ENCODE assay signal across 22 cellular contexts in genomic region chr12:14901228-14901562, GRCh38. TPM values are rescaled to one million over a fixed set of nuclear protein-coding genes. Genes with fewer than 3 reads are reported as not detected.
DNase-seq lines count a peak whose midpoint lies in the region; ATAC-seq and TF ChIP-seq lines count a peak whose summit lies in the region.
"Had no signal": no experiment of that assay in that cellular context is flagged by ENCODE, and none has a peak within 500 bp of the region (broad histone marks: within the 10 kb centered on the region; RNA-seq: fewer than 3 reads in every experiment).

No MANE protein-coding gene starts in this region.

- H3K9me3 ChIP-seq in right cardiac atrium (ENCODE audit: control insufficient read depth, low read length) (no peaks in the 10 kb centered on the region), testis (no peaks in the 10 kb centered on the region)
- H3K9me3 ChIP-seq: Peyer's patch had no signal

- H3K9me3 Mint-ChIP-seq in WTC11 (no peaks in the 10 kb centered on the region), endothelial cell (ENCODE audit: unreplicated experiment) (no peaks in the 10 kb centered on the region)
- no peaks in the 10 kb centered on the region for H3K9me3 Mint-ChIP-seq in effector memory CD8-positive, alpha-beta T cell
- H3K9me3 Mint-ChIP-seq: activated naive CD4-positive, alpha-beta T cell treated with anti-CD3 and anti-CD28 coated beads for 36 hours; CD4-positive, alpha-beta T cell; stimulated activated naive CD8-positive, alpha-beta T cell treated with anti-CD3 and anti-CD28 coated beads, Interleukin-15, Interleukin-2, amounts not matched to agents 100 ng/mL and 50 ng/mL, for 24 hours had no signal

- H3K27ac Mint-ChIP-seq in WTC11 = no peak overlapping the region
- H3K27ac Mint-ChIP-seq in effector memory CD8-positive, alpha-beta T cell = no peak overlapping the region
- no peak overlapping the region for H3K27ac Mint-ChIP-seq in endothelial cell (ENCODE audit: unreplicated experiment)
- H3K27ac Mint-ChIP-seq: activated naive CD4-positive, alpha-beta T cell treated with anti-CD3 and anti-CD28 coated beads for 36 hours; CD4-positive, alpha-beta T cell; stimulated activated naive CD8-positive, alpha-beta T cell treated with anti-CD3 and anti-CD28 coated beads, Interleukin-15, Interleukin-2, amounts not matched to agents 100 ng/mL and 50 ng/mL, for 24 hours had no signal

- TF ChIP-seq CTCF in WTC11 (IDR thresholded peaks at IDR 0.05) (no peak), testis (IDR thresholded peaks at IDR 0.05) (no peak), endothelial cell (IDR thresholded peaks at IDR 0.05; ENCODE audit: unreplicated experiment) (no peak)

- no peaks in the 10 kb centered on the region for H3K27me3 ChIP-seq in right cardiac atrium (ENCODE audit: control insufficient read depth, insufficient read depth)
- no peaks in the 10 kb centered on the region for H3K27me3 ChIP-seq in testis
- H3K27me3 ChIP-seq: Peyer's patch had no signal

- peaks cover 6% of the 10 kb centered on the region; the same call in 1 of the 2 replicates for H3K4me1 Mint-ChIP-seq in WTC11
- H3K4me1 Mint-ChIP-seq in effector memory CD8-positive, alpha-beta T cell (ENCODE audit: low read depth in 2 of 2) = peaks cover 1 to 3% of the 10 kb centered on the region in 2 donors
- peaks cover 10% of the 10 kb centered on the region for H3K4me1 Mint-ChIP-seq in endothelial cell (ENCODE audit: unreplicated experiment)

- H3K4me3 ChIP-seq in right cardiac atrium (ENCODE audit: low read length) (no peak overlapping the region), testis (no peak overlapping the region)
- H3K4me3 ChIP-seq: GM12878, K562, Peyer's patch had no signal

- no peaks in the 10 kb centered on the region for H3K36me3 Mint-ChIP-seq in WTC11
- H3K36me3 Mint-ChIP-seq in effector memory CD8-positive, alpha-beta T cell (ENCODE audit: insufficient read depth) = no peaks in the 10 kb centered on the region
- H3K36me3 Mint-ChIP-seq in endothelial cell (ENCODE audit: low read depth, unreplicated experiment) = no peaks in the 10 kb centered on the region

- CTCF ChIA-PET in WTC11 (lab: Charles Lee) = interaction anchor here (0.8 to 1.5 kb wide), 7 partner anchors 9 to 177 kb away, joined by 3 to 6 read pairs (median 4); no protein-coding TSS in a partner anchor

- ATAC-seq in WTC11 (peak; percentile 78), right cardiac atrium (peak in 1 of 2 donors; percentile 77)
- no peak for ATAC-seq in effector memory CD8-positive, alpha-beta T cell (replicated peaks)
- ATAC-seq: GM12878, K562 had no signal

- H3K36me3 ChIP-seq in testis (ENCODE audit: low read depth, missing control alignments) = no peaks in the 10 kb centered on the region
- H3K36me3 ChIP-seq: Peyer's patch had no signal

- intact Hi-C loops in right cardiac atrium (cut with DNase I) (no loop called here), testis (cut with DNase I; ENCODE audit: low total_unique reads) (no loop called here)

- peak; percentile 13 for DNase-seq in DMS53 (lab: John Stamatoyannopoulos, UW)
- no peak for DNase-seq in DMS53 treated with DMSO at 0.1 percent for 48 hours (lab: John Stamatoyannopoulos, UW; ENCODE audit: unreplicated experiment)
- no peak for DNase-seq in WTC11 (ENCODE audit: low spot score)
- peak in 2 of 3 donors; percentile 67 to 71 for DNase-seq in right cardiac atrium
- DNase-seq in testis = peak; percentile 33
- DNase-seq in effector memory CD8-positive, alpha-beta T cell = no peak
- DNase-seq in endothelial cell (ENCODE audit: low spot score) = no peak
- no peak for DNase-seq in superior temporal gyrus (ENCODE audit: extremely low spot score)
- DNase-seq: activated CD4-positive, CD25-positive, alpha-beta regulatory T cell; activated CD8-positive, alpha-beta memory T cell treated with anti-CD3 and anti-CD28 coated beads, Interleukin-2, amount 50 U/mL, for 48 hours; activated naive CD4-positive, alpha-beta T cell treated with anti-CD3 and anti-CD28 coated beads for 36 hours; CD4-positive, alpha-beta T cell; effector CD4-positive, alpha-beta T cell; NCI-H1417; nucleus accumbens; Peyer's patch; T-helper 1 cell had no signal

- POLR2A ChIA-PET in WTC11 (lab: Charles Lee) = no interaction called here

- no peak overlapping the region for H3K27ac ChIP-seq in right cardiac atrium (ENCODE audit: low read length)
- H3K27ac ChIP-seq in testis = peak overlapping the region in 1 of 2 donors; percentile 9
- H3K27ac ChIP-seq: Peyer's patch had no signal

- H3K27me3 Mint-ChIP-seq in WTC11 (ENCODE audit: low read depth) (no peaks in the 10 kb centered on the region), endothelial cell (ENCODE audit: unreplicated experiment) (no peaks in the 10 kb centered on the region)
- H3K27me3 Mint-ChIP-seq in effector memory CD8-positive, alpha-beta T cell = no peaks in the 10 kb centered on the region
- H3K27me3 Mint-ChIP-seq: CD4-positive, alpha-beta T cell; stimulated activated naive CD8-positive, alpha-beta T cell treated with anti-CD3 and anti-CD28 coated beads, Interleukin-15, Interleukin-2, amounts not matched to agents 100 ng/mL and 50 ng/mL, for 24 hours had no signal

- peaks cover 18% of the 10 kb centered on the region for H3K4me1 ChIP-seq in right cardiac atrium (ENCODE audit: control insufficient read depth, insufficient read depth, low read length)
- H3K4me1 ChIP-seq in testis = peaks cover 15% of the 10 kb centered on the region
- H3K4me1 ChIP-seq: Peyer's patch had no signal

- TF ChIP-seq POLR2A in testis (IDR thresholded peaks at IDR 0.05) = no peak

- H3K4me3 Mint-ChIP-seq in WTC11 (no peak overlapping the region), endothelial cell (ENCODE audit: unreplicated experiment) (no peak overlapping the region)
- H3K4me3 Mint-ChIP-seq in effector memory CD8-positive, alpha-beta T cell = no peak overlapping the region
- H3K4me3 Mint-ChIP-seq: activated naive CD4-positive, alpha-beta T cell treated with anti-CD3 and anti-CD28 coated beads for 36 hours; CD4-positive, alpha-beta T cell; stimulated activated naive CD8-positive, alpha-beta T cell treated with anti-CD3 and anti-CD28 coated beads, Interleukin-15, Interleukin-2, amounts not matched to agents 100 ng/mL and 50 ng/mL, for 24 hours had no signal

- WGBS in right cardiac atrium = 63% methylated on average over 1 of the region's 1 CpG
- 54 to 62% methylated on average over 1 of the region's 1 CpG for WGBS in testis, 2 donors

TF ChIP-seq in WTC11, 78 proteins besides CTCF, POLR2A, EP300 and RAD21 (continues in another document):
- no peak for TF ChIP-seq PRRX2 (CRISPR knock-in tag; IDR thresholded peaks at IDR 0.05)
- TF ChIP-seq ERG (CRISPR knock-in tag; IDR thresholded peaks at IDR 0.05) = no peak
- TF ChIP-seq GRHL2 (CRISPR knock-in tag; IDR thresholded peaks at IDR 0.05; ENCODE audit: insufficient replicate concordance, severe bottlenecking) = no peak
- no peak for TF ChIP-seq SP1 (CRISPR knock-in tag; conservative IDR thresholded peaks at IDR 0.05)
- TF ChIP-seq NR3C1 (CRISPR knock-in tag; conservative IDR thresholded peaks at IDR 0.05; ENCODE audit: low read depth) = no peak

RNA-seq across cellular contexts. Expression of gene MGP, which starts 15.5 kb away (rescaled TPM):
- 0.32 to 0.96 TPM (median 0.66 TPM) in 3 replicates for total RNA-seq in WTC11 (2021)
- total RNA-seq in right cardiac atrium = 1,000 to 10,000 TPM in 3 of 4 donors, 100 to 1,000 TPM in 1; 660 to 1,578 (median 1,064) TPM
- 841 TPM for polyA plus RNA-seq in right cardiac atrium
- 10 to 100 TPM; 56.7 to 76.8 TPM for total RNA-seq in testis
- 656 TPM for polyA plus RNA-seq in testis (ENCODE audit: insufficient read depth, low read depth, low replicate concordance)
- 0.26 TPM for total RNA-seq in endothelial cell (ENCODE audit: unreplicated experiment)
- total RNA-seq: activated naive CD4-positive, alpha-beta T cell treated with anti-CD3 and anti-CD28 coated beads for 36 hours; NCI-H460 had no signal
- polyA plus RNA-seq: K562 had no signal

RNA-seq across cellular contexts. Expression of gene ERP27, which starts 37.1 kb away (rescaled TPM):
- 0.09 to 0.14 TPM in 2 of 3 replicates, not detected in the other for total RNA-seq in WTC11 (2021)
- total RNA-seq in right cardiac atrium = under 1 TPM; 0.17 to 0.49 (median 0.37) TPM
- 0.32 TPM for polyA plus RNA-seq in right cardiac atrium
- under 1 TPM; 0.12 to 0.39 TPM for total RNA-seq in testis
- 0.34 TPM for polyA plus RNA-seq in testis (ENCODE audit: insufficient read depth, low read depth, low replicate concordance)
- total RNA-seq in endothelial cell (ENCODE audit: unreplicated experiment) = 0.46 TPM
- total RNA-seq: frontal cortex, NCI-H460 had no signal
- polyA plus RNA-seq: K562 had no signal

RNA-seq across cellular contexts. Expression of gene ART4, which starts 57.9 kb away (rescaled TPM):
- not detected in 3 replicates for total RNA-seq in WTC11 (2021)
- total RNA-seq in right cardiac atrium = 10 to 100 TPM in 2 of 4 donors, 1 to 10 TPM in 2; 9.2 to 13.2 (median 10.2) TPM
- 6.8 TPM for polyA plus RNA-seq in right cardiac atrium
- total RNA-seq in testis = 1 to 10 TPM in 1 of 2 donors, under 1 TPM in 1; 0.16 to 1.4 TPM
- polyA plus RNA-seq in testis (ENCODE audit: insufficient read depth, low read depth, low replicate concordance) = 0.57 TPM
- total RNA-seq in endothelial cell (ENCODE audit: unreplicated experiment) = 3.5 TPM
- total RNA-seq: activated naive CD4-positive, alpha-beta T cell treated with anti-CD3 and anti-CD28 coated beads for 36 hours; CD4-positive, alpha-beta T cell; frontal cortex; GM12878; NCI-H460 had no signal
- polyA plus RNA-seq: K562 had no signal

Comparison
In these comparisons a context has a peak if more than half of its experiments do, and no peak if none do; other contexts are left out.
1. DNase-seq: peak in DMS53 (single experiment), right cardiac atrium (2 of 3) and testis (single experiment); none in DMS53 treated with DMSO at 0.1 percent for 48 hours (single experiment), WTC11 (single experiment), effector memory CD8-positive, alpha-beta T cell (0 of 3), endothelial cell (single experiment) and superior temporal gyrus (single experiment).
2. RNA of gene MGP, which starts 15.5 kb away (total RNA-seq): 660 to 1,578 TPM in right cardiac atrium and 56.7 to 76.8 TPM in testis; 0.32 to 0.96 TPM in WTC11 and 0.26 TPM in endothelial cell (single experiment); every median in the first group is over 10 times any median in the second.